Comparison of ENCODE assay signal across 28 cellular contexts in the genomic region with DNA sequence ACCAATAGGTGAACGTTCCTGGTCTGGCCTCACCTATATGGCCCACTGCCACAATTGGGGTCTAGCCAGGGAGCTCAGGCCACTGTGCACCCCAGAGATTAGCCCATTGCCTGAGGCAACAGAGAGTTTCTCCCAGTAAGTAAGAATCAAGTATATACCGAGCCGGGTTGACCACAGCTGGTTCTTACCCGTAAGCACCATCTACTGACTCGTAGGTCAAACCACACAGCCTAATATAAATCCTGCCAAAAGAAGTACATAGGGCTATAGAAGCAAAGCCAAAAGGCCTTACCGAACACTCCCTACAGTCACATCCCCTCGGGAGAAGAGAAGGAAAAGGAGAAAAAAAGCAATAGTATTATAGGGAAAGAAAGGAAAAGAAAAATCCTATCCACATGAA.
"Had no signal": no experiment of that assay in that cellular context is flagged by ENCODE, and none has a peak within 500 bp of the region (broad histone marks: within the 10 kb centered on the region; RNA-seq: fewer than 3 reads in every experiment).

No MANE protein-coding gene starts in this region.

- H3K27me3 ChIP-seq: heart left ventricle, left lung, neural progenitor cell, neutrophil, right lobe of liver, stomach, suprapubic skin, tibial artery had no signal

- H3K36me3 ChIP-seq: heart left ventricle, left lung, neural progenitor cell, neutrophil, right lobe of liver, stomach, suprapubic skin, thoracic aorta, tibial artery had no signal

- H3K9me3 ChIP-seq: heart left ventricle, left lung, neutrophil, psoas muscle, right lobe of liver, suprapubic skin, thoracic aorta, tibial artery had no signal

- DNase-seq: heart left ventricle; hypothalamus; immature natural killer cell; kidney; left colon; mesendoderm; naive B cell; natural killer cell; nephron progenitor cell; occipital lobe; psoas muscle; right lobe of liver; stimulated activated CD4-positive, alpha-beta T cell treated with anti-CD3 and anti-CD28 coated beads, Interleukin-12 subunit alpha, Interleukin-12 subunit beta, amount 100 ng/mL, for 4 hours; stimulated activated CD4-positive, alpha-beta T cell treated with anti-CD3 and anti-CD28 coated beads, Interleukin-15, amount 100 ng/mL, for 24 hours; stimulated activated CD4-positive, alpha-beta T cell treated with anti-CD3 and anti-CD28 coated beads, Interleukin-2, amount 100 ng/mL, for 24 hours; stimulated activated CD4-positive, alpha-beta T cell treated with anti-CD3 and anti-CD28 coated beads, Interleukin-4, amount 100 ng/mL, for 1 hour; stimulated activated naive B cell treated with anti-CD40 and anti-IgM and Interleukin-4, amounts not matched to agents 10 μg/mL and 1 μg/mL and 100 μg/mL, for 72 hours; stimulated activated naive CD8-positive, alpha-beta T cell treated with anti-CD3 and anti-CD28 coated beads, Interleukin-15, Interleukin-2, amounts not matched to agents 100 U/mL and 50 U/mL, for 24 hours; stomach; tibial artery had no signal

- H3K4me3 ChIP-seq: heart left ventricle, left lung, lung, neural progenitor cell, psoas muscle, right lobe of liver, smooth muscle cell, stomach, suprapubic skin, thoracic aorta, tibial artery had no signal

- H3K4me1 ChIP-seq: left lung, neural progenitor cell, parathyroid adenoma, psoas muscle, right lobe of liver, stomach, tibial artery had no signal

- H3K27ac ChIP-seq: heart left ventricle, left lung, neural progenitor cell, neutrophil, parathyroid adenoma, psoas muscle, right lobe of liver, stomach, suprapubic skin, thoracic aorta, tibial artery had no signal
